1 cellular context compared by ENCODE assay signal in genomic region chr12:48988030-48988649, GRCh38.
TF ChIP-seq lines count a peak whose summit lies in the region.

No MANE protein-coding gene starts in this region.

TF ChIP-seq in HCT116, 20 proteins besides CTCF, POLR2A, EP300 and RAD21 (continued from another document):
- no peak for TF ChIP-seq EZH2phosphoT487 (IDR thresholded peaks at IDR 0.05; ENCODE audit: borderline replicate concordance)
- TF ChIP-seq EGR1 (IDR thresholded peaks at IDR 0.05; ENCODE audit: low read depth), result no peak
- no peak for TF ChIP-seq JUND (IDR thresholded peaks at IDR 0.05)
- TF ChIP-seq, protein P1, sequence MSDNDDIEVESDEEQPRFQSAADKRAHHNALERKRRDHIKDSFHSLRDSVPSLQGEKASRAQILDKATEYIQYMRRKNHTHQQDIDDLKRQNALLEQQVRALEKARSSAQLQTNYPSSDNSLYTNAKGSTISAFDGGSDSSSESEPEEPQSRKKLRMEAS (IDR thresholded peaks at IDR 0.05), result no peak
- TF ChIP-seq TCF7L2 (IDR thresholded peaks at IDR 0.05; ENCODE audit: borderline replicate concordance, extremely low read depth, insufficient read depth, insufficient read length), result no peak
- TF ChIP-seq SP1 (IDR thresholded peaks at IDR 0.05; ENCODE audit: low read depth), result no peak
- TF ChIP-seq REST (IDR thresholded peaks at IDR 0.05; ENCODE audit: low read depth), result no peak
- TF ChIP-seq ELF1 (IDR thresholded peaks at IDR 0.05; ENCODE audit: borderline replicate concordance, low read depth), result no peak
- no peak for TF ChIP-seq ZFX (IDR thresholded peaks at IDR 0.05)
- TF ChIP-seq, protein P2, sequence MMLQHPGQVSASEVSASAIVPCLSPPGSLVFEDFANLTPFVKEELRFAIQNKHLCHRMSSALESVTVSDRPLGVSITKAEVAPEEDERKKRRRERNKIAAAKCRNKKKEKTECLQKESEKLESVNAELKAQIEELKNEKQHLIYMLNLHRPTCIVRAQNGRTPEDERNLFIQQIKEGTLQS (IDR thresholded peaks at IDR 0.05), result no peak
- TF ChIP-seq CEBPB (IDR thresholded peaks at IDR 0.05; ENCODE audit: low read depth), result no peak
- TF ChIP-seq FOSL1 (IDR thresholded peaks at IDR 0.05; ENCODE audit: low read depth), result no peak
- TF ChIP-seq EZH2 (IDR thresholded peaks at IDR 0.05), result no peak
- no peak for TF ChIP-seq YY1 (IDR thresholded peaks at IDR 0.05; ENCODE audit: extremely low read depth, insufficient replicate concordance, low read depth, low read length)
- TF ChIP-seq SRF (IDR thresholded peaks at IDR 0.05; ENCODE audit: low read depth), result no peak
- TF ChIP-seq ZNF274 (IDR thresholded peaks at IDR 0.05; ENCODE audit: low read depth, low read length), result no peak
- no peak for TF ChIP-seq CBX3 (IDR thresholded peaks at IDR 0.05; ENCODE audit: low read depth)
